1 cellular context compared by ENCODE assay signal in genomic region chr22:30634477-30635233, GRCh38.
TF ChIP-seq lines count a peak whose summit lies in the region.

No MANE protein-coding gene starts in this region.

TF ChIP-seq in H1, 55 proteins besides CTCF, POLR2A, EP300 and RAD21 (continued from another document):
- TF ChIP-seq POU5F1 (IDR thresholded peaks at IDR 0.05; ENCODE audit: low read depth, low read length) (no peak), BCL11A (IDR thresholded peaks at IDR 0.05; ENCODE audit: low read depth in 2 of 2, low read length in 2 of 2) (no peak), KDM5A (IDR thresholded peaks at IDR 0.05; ENCODE audit: low read length) (no peak), TBP (IDR thresholded peaks at IDR 0.05; ENCODE audit: low read depth, low read length) (no peak; the same call in 1 of the 2 replicates), SUZ12 (IDR thresholded peaks at IDR 0.05; ENCODE audit: low read length) (peak; percentile 33; the same call in 1 of the 2 replicates), SP4 (IDR thresholded peaks at IDR 0.05; ENCODE audit: low read length) (peak; percentile 37; the same call in 1 of the 2 replicates), KDM4A (IDR thresholded peaks at IDR 0.05; ENCODE audit: low read depth, low read length, severe bottlenecking) (no peak), TAF1 (IDR thresholded peaks at IDR 0.05; ENCODE audit: low read depth, low read length) (no peak), ATF3 (IDR thresholded peaks at IDR 0.05; ENCODE audit: insufficient read depth, low read depth, low read length) (no peak), SIRT6 (IDR thresholded peaks at IDR 0.05; ENCODE audit: low read length) (no peak), MAFK (IDR thresholded peaks at IDR 0.05; ENCODE audit: low read depth, low read length) (no peak), HDAC2 (IDR thresholded peaks at IDR 0.05; ENCODE audit: borderline replicate concordance in 1 of 2, low read depth in 2 of 2, low read length in 2 of 2) (peak; percentile 88 to 97; a peak in 3 of 4 replicates), POLR2AphosphoS5 (IDR thresholded peaks at IDR 0.05; ENCODE audit: low read depth, low read length) (no peak), CHD7 (IDR thresholded peaks at IDR 0.05; ENCODE audit: insufficient replicate concordance, low read length) (no peak), CHD1 (IDR thresholded peaks at IDR 0.05; ENCODE audit: low read depth, low read length) (no peak), ZNF274 (IDR thresholded peaks at IDR 0.05; ENCODE audit: borderline replicate concordance, extremely low read depth, low read length) (no peak), EZH2 (IDR thresholded peaks at IDR 0.05; ENCODE audit: low read depth, low read length, severe bottlenecking) (no peak), TEAD4 (IDR thresholded peaks at IDR 0.05; ENCODE audit: low read depth, low read length) (0 out of 2 replicates have a peak, but pooled peaks have one; percentile 26), USF2 (IDR thresholded peaks at IDR 0.05; ENCODE audit: low read length) (peak; percentile 31; the same call in 1 of the 2 replicates), NRF1 (IDR thresholded peaks at IDR 0.05; ENCODE audit: low read depth, low read length) (no peak), SP2 (IDR thresholded peaks at IDR 0.05; ENCODE audit: low read length) (no peak), CHD2 (IDR thresholded peaks at IDR 0.05; ENCODE audit: low read length) (no peak), MAX (IDR thresholded peaks at IDR 0.05) (0 out of 2 replicates have a peak, but pooled peaks have one; percentile 48), FOSL1 (IDR thresholded peaks at IDR 0.05; ENCODE audit: insufficient read depth, low read depth, low read length) (no peak), RNF2 (IDR thresholded peaks at IDR 0.05; ENCODE audit: borderline replicate concordance, low read depth, low read length, missing control alignments, poor library complexity, severe bottlenecking) (no peak), JUN (IDR thresholded peaks at IDR 0.05; ENCODE audit: low read depth, low read length) (no peak), EGR1 (IDR thresholded peaks at IDR 0.05; ENCODE audit: borderline replicate concordance, low read depth, low read length) (no peak), E2F6 (IDR thresholded peaks at IDR 0.05) (peak; percentile 45; the same call in 1 of the 2 replicates), YY1 (IDR thresholded peaks at IDR 0.05; ENCODE audit: low read depth, low read length) (0 out of 2 replicates have a peak, but pooled peaks have one; percentile 32), TAF7 (optimal IDR thresholded peaks at IDR 0.05; ENCODE audit: borderline replicate concordance, low read depth, low read length) (no peak), HDAC6 (IDR thresholded peaks at IDR 0.05; ENCODE audit: low read depth, low read length) (no peak), CBX8 (IDR thresholded peaks at IDR 0.05; ENCODE audit: borderline replicate concordance, low read depth, low read length) (no peak), ATF2 (IDR thresholded peaks at IDR 0.05; ENCODE audit: low read length) (no peak), CTBP2 (IDR thresholded peaks at IDR 0.05; ENCODE audit: borderline replicate concordance, insufficient read depth, insufficient read length, low read length) (peak; percentile 20), RXRA (IDR thresholded peaks at IDR 0.05; ENCODE audit: insufficient read depth, low read depth, low read length) (no peak), GABPA (IDR thresholded peaks at IDR 0.05; ENCODE audit: borderline replicate concordance, insufficient read depth, low read length) (no peak), SRF (IDR thresholded peaks at IDR 0.05; ENCODE audit: low read depth, low read length) (no peak), BACH1 (IDR thresholded peaks at IDR 0.05; ENCODE audit: low read length) (peak; percentile 90), GTF2F1 (IDR thresholded peaks at IDR 0.05; ENCODE audit: borderline replicate concordance, low read depth, low read length) (no peak), CEBPB (IDR thresholded peaks at IDR 0.05; ENCODE audit: low read depth, low read length) (0 out of 2 replicates have a peak, but pooled peaks have one; percentile 21), SAP30 (IDR thresholded peaks at IDR 0.05; ENCODE audit: insufficient read depth, insufficient replicate concordance, low read length) (no peak), SIN3A (conservative IDR thresholded peaks at IDR 0.05 in 1 of 2, IDR thresholded peaks at IDR 0.05 in 1 of 2; ENCODE audit: low read depth in 1 of 2, low read length in 2 of 2) (peak; percentile 72 to 94; a peak in 2 of 4 replicates), CBX5 (IDR thresholded peaks at IDR 0.05; ENCODE audit: low read depth, low read length) (no peak), RFX5 (IDR thresholded peaks at IDR 0.05; ENCODE audit: borderline replicate concordance, low read depth, low read length) (no peak), SIX5 (IDR thresholded peaks at IDR 0.05; ENCODE audit: low read depth, low read length) (no peak), SP1 (IDR thresholded peaks at IDR 0.05; ENCODE audit: low read depth, low read length) (no peak)
